Comparison of ENCODE assay signal across 27 cellular contexts in the genomic region with DNA sequence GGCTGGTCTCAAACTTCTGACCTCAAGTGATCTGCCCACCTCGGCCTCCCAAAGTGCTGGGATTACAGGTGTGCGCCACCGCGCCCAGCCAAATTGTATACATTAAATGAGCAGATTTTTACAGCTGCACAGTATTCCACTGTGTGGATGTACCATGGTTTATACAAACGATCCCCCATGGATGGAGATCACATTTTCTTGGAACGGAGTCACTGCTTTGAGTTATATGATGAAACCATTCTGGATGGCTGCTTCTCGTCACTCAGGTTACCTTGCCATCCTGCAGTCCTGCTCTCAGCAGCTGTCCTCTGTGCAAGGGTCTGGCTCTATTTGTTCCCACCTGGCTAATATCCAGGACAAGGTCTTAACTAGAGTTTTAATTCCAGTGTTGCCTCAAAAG. TPM values are rescaled to one million over a fixed set of nuclear protein-coding genes. Genes with fewer than 3 reads are reported as not detected.
"Had no signal": no experiment of that assay in that cellular context is flagged by ENCODE, and none has a peak within 500 bp of the region (broad histone marks: within the 10 kb centered on the region; RNA-seq: fewer than 3 reads in every experiment).

No MANE protein-coding gene starts in this region.

- ATAC-seq: HepG2, Panc1, PC-3, T-cell had no signal

- H3K27me3 ChIP-seq: MG63 had no signal

- H3K36me3 ChIP-seq: MG63 had no signal

- H3K4me2 ChIP-seq: SK-N-SH had no signal

- DNase-seq: IMR-90, Karpas-422, KG1, MG63, NCI-H1092, NCI-H1105 treated with DMSO at 0.1 percent for 48 hours, NCI-H1417 treated with DMSO at 0.1 percent for 48 hours, NCI-H1694, NCI-H187 treated with DMSO at 0.1 percent for 48 hours, NCI-H2029 treated with DMSO at 0.1 percent for 48 hours, NCI-H226, NCI-H446, NCI-H510A, NCI-H524 treated with DMSO at 0.1 percent for 48 hours, NCI-H69, NCI-H774, SHP77, SK-N-SH, SW 1271, T-cell had no signal

- H3K4me3 ChIP-seq: MG63 had no signal

- H3K9me2 ChIP-seq: SK-N-SH had no signal

- H3K9me3 ChIP-seq: MG63, SK-N-SH had no signal

- H3K27ac ChIP-seq: RWPE1 had no signal

RNA-seq across cellular contexts. Expression of a gene that starts 39.1 kb away (rescaled TPM):
- total RNA-seq: HT1080, IMR-90, OCI-LY7, SK-MEL-5 had no signal
- polyA plus RNA-seq: IMR-90, SK-N-SH had no signal
